In genomic region chr14:21208554-21208953, GRCh38 we compare ENCODE assay signal across 35 cellular contexts. TPM values are rescaled to one million over a fixed set of nuclear protein-coding genes. Genes with fewer than 3 reads are reported as not detected.
"Had no signal": no experiment of that assay in that cellular context is flagged by ENCODE, and none has a peak within 500 bp of the region (broad histone marks: within the 10 kb centered on the region; RNA-seq: fewer than 3 reads in every experiment).

No MANE protein-coding gene starts in this region.

- H3K4me3 Mint-ChIP-seq: activated naive CD8-positive, alpha-beta T cell; activated T-helper 1 cell treated with anti-CD3 and anti-CD28 coated beads, Interleukin-12 subunit alpha, Interleukin-12 subunit beta, Interleukin-2, Interleukin-4 antibody, amounts not matched to agents 30 ng/mL and 10 ng/mL and 1 ng/mL, durations not matched to agents 14 hours and 24 hours and 36 hours; neural crest cell; T-cell; type B pancreatic cell had no signal

- H3K9ac ChIP-seq: parathyroid adenoma had no signal

- H3K36me3 ChIP-seq: uterus had no signal

- H2AFZ ChIP-seq: hepatocyte, parathyroid adenoma had no signal

- H3K4me1 ChIP-seq: psoas muscle, uterus had no signal

- H3K27ac ChIP-seq: brain microvascular endothelial cell, coronary artery, dorsolateral prefrontal cortex, gastrocnemius medialis, hepatocyte, parathyroid adenoma, psoas muscle, uterus, VCaP had no signal

- DNase-seq: activated CD4-positive, alpha-beta T cell treated with anti-CD3 and anti-CD28 coated beads for 4 hours; activated CD4-positive, alpha-beta T cell treated with anti-CD3 and anti-CD28 coated beads, Interleukin-2, amount 50 U/mL, for 4 hours; activated gamma-delta T cell; brain microvascular endothelial cell; dorsolateral prefrontal cortex; effector memory CD4-positive, alpha-beta T cell; erythroblast; gastrocnemius medialis; glutamatergic neuron; left cardiac atrium; mammary epithelial cell; occipital lobe; psoas muscle; stimulated activated CD4-positive, alpha-beta T cell treated with anti-CD3 and anti-CD28 coated beads, Interleukin-1b, Interleukin-23, amount 100 ng/mL, for 48 hours; stimulated activated CD4-positive, alpha-beta T cell treated with anti-CD3 and anti-CD28 coated beads, Interleukin-4, amount 100 ng/mL, for 4 hours; stimulated activated CD8-positive, alpha-beta memory T cell treated with anti-CD3 and anti-CD28 coated beads, Interleukin-4, amount 100 ng/mL, for 48 hours; stimulated activated naive CD4-positive, alpha-beta T cell treated with Interleukin-2 at 50 U/mL for 16 hours; T-cell; uterus had no signal

- ATAC-seq: gastrocnemius medialis, left cardiac atrium, psoas muscle, T-cell had no signal

- H3K79me2 ChIP-seq: parathyroid adenoma had no signal

- H3K4me3 ChIP-seq: coronary artery, dorsolateral prefrontal cortex, gastrocnemius medialis, hepatocyte, psoas muscle, smooth muscle cell, uterus had no signal

- H3K27me3 Mint-ChIP-seq: activated naive CD8-positive, alpha-beta T cell; T-cell; type B pancreatic cell had no signal

- H3K4me2 ChIP-seq: hepatocyte, smooth muscle cell had no signal

- H3K9me3 ChIP-seq: gastrocnemius medialis, psoas muscle, uterus had no signal

- H3K27ac Mint-ChIP-seq: activated T-helper 1 cell treated with anti-CD3 and anti-CD28 coated beads, Interleukin-12 subunit alpha, Interleukin-12 subunit beta, Interleukin-2, Interleukin-4 antibody, amounts not matched to agents 30 ng/mL and 10 ng/mL and 1 ng/mL, durations not matched to agents 14 hours and 24 hours and 36 hours; type B pancreatic cell had no signal

- H3K27me3 ChIP-seq: brain microvascular endothelial cell, dorsolateral prefrontal cortex, gastrocnemius medialis, hepatocyte, uterus had no signal

- H3K9me3 Mint-ChIP-seq: activated T-helper 1 cell treated with anti-CD3 and anti-CD28 coated beads, Interleukin-12 subunit alpha, Interleukin-12 subunit beta, Interleukin-2, Interleukin-4 antibody, amounts not matched to agents 30 ng/mL and 10 ng/mL and 1 ng/mL, durations not matched to agents 14 hours and 24 hours and 36 hours; neural crest cell; T-cell; type B pancreatic cell had no signal

RNA-seq across cellular contexts. Expression of gene OR5AU1, which starts 52.7 kb away (rescaled TPM):
- total RNA-seq: activated T-helper 1 cell treated with anti-CD3 and anti-CD28 coated beads, Interleukin-12 subunit alpha, Interleukin-12 subunit beta, Interleukin-2, Interleukin-4 antibody, amounts not matched to agents 30 ng/mL and 10 ng/mL and 1 ng/mL, durations not matched to agents 14 hours and 24 hours and 36 hours; astrocyte; cardiac septum; cerebellum; dorsolateral prefrontal cortex; gastrocnemius medialis; hepatocyte; left cardiac atrium; liver; mammary epithelial cell; mucosa of gallbladder; neural crest cell; occipital lobe; smooth muscle cell; subcutaneous adipose tissue; T-cell; uterus had no signal
- polyA plus RNA-seq: hepatocyte, keratinocyte, liver, mammary epithelial cell, psoas muscle, smooth muscle cell had no signal
